17 cellular contexts compared by ENCODE assay signal in the genomic region with DNA sequence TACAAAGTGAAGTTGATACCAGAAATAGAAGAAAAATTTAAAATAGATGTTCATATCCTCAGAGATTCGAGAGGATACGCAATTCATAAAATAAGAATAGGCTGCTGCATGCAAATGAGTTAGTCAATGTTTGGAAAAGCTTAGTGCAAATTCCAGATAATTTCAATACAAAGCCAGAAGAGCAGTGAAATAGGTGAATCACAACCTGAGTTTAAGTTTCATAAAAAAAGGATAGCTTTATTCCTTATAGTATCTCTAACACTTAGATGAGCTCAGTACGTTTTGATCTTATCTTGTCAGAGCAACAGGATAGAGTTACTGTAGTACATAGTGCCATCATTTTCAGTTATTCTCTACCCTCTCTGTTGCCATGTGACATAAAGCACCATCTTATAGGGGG.
A peak's percentile ranks its signal among the peaks of the same experiment; 100 is the strongest.
DNase-seq lines count a peak whose midpoint lies in the region; ATAC-seq and TF ChIP-seq lines count a peak whose summit lies in the region.
"Had no signal": no experiment of that assay in that cellular context is flagged by ENCODE, and none has a peak within 500 bp of the region (broad histone marks: within the 10 kb centered on the region; RNA-seq: fewer than 3 reads in every experiment).

No MANE protein-coding gene starts in this region.

- peaks cover 10% of the 10 kb centered on the region for H3K9me3 Mint-ChIP-seq in Caco-2 (ENCODE audit: unreplicated experiment)

- TF ChIP-seq CTCF in RWPE2 (IDR thresholded peaks at IDR 0.05; ENCODE audit: poor library complexity, severe bottlenecking): no peak
- no peak for TF ChIP-seq CTCF in Caco-2 (IDR thresholded peaks at IDR 0.05; ENCODE audit: insufficient read depth in 1 of 2, low read depth in 1 of 2, low read length in 1 of 2, severe bottlenecking in 1 of 2, unreplicated experiment in 1 of 2)

- H3K4me1 Mint-ChIP-seq in Caco-2 (ENCODE audit: low read depth, unreplicated experiment): peaks cover 26% of the 10 kb centered on the region

- H3K27me3 ChIP-seq in RWPE2 (ENCODE audit: insufficient read depth, poor library complexity, severe bottlenecking) (no peaks in the 10 kb centered on the region), Caco-2 (replicated peaks; ENCODE audit: control insufficient read depth, insufficient read depth, low read length) (no peaks in the 10 kb centered on the region), H7 (ENCODE audit: control insufficient read depth, insufficient read depth, low read length) (no peaks in the 10 kb centered on the region)

- DNase-seq in DMS53 (lab: John Stamatoyannopoulos, UW) (peak; percentile 16), DMS53 treated with DMSO at 0.1 percent for 48 hours (lab: John Stamatoyannopoulos, UW; ENCODE audit: unreplicated experiment) (no peak), RWPE2 (ENCODE audit: low spot score) (no peak), Caco-2 (no peak), H7 (no peak)
- DNase-seq: AML-193; CD4-positive, alpha-beta T cell; GF-D8; GOT3; H9; IMR-90 had no signal

- H3K9me3 ChIP-seq in RWPE2 (ENCODE audit: severe bottlenecking): peaks cover 6% of the 10 kb centered on the region
- no peaks in the 10 kb centered on the region for H3K9me3 ChIP-seq in Caco-2
- H3K9me3 ChIP-seq: A549 had no signal

- no TSS peak for BruUV-seq in Caco-2 (replicated peaks; lab: Mats Ljungman, UMichigan)

- H3K4me3 ChIP-seq in RWPE2 (ENCODE audit: severe bottlenecking): no peak overlapping the region
- H3K4me3 ChIP-seq in Caco-2 (ENCODE audit: low read depth, low read length): no peak overlapping the region
- no peak overlapping the region for H3K4me3 ChIP-seq in H7 (ENCODE audit: insufficient read depth, low read depth, low read length)
- H3K4me3 ChIP-seq: A549, K562 had no signal

- H3K4me1 ChIP-seq in RWPE2 (ENCODE audit: insufficient read depth, poor library complexity, severe bottlenecking) (peaks cover 38% of the 10 kb centered on the region), Caco-2 (peaks cover 27% of the 10 kb centered on the region)
- H3K4me1 ChIP-seq: A549 had no signal

- no peaks in the 10 kb centered on the region for H3K27me3 Mint-ChIP-seq in Caco-2 (ENCODE audit: insufficient read depth, unreplicated experiment)
- H3K27me3 Mint-ChIP-seq: CD4-positive, alpha-beta T cell had no signal

- peak overlapping the region; percentile 71 for H3K27ac ChIP-seq in RWPE2 (ENCODE audit: poor library complexity, severe bottlenecking)
- H3K27ac ChIP-seq: 22Rv1, A549, C4-2B had no signal

- ATAC-seq in RWPE2 (ENCODE audit: low read depth) (peak; percentile 83), esophagus mucosa (peak; percentile 67), GM18520 (IDR thresholded peaks at IDR 0.05; ENCODE audit: unreplicated experiment) (no peak)
- ATAC-seq: A549, K562 had no signal

- intact Hi-C loops in Caco-2 (cut with micrococcal nuclease; ENCODE audit: unreplicated experiment): loop anchor here (10.0 kb wide), 1 partner anchor 385 kb away; no protein-coding TSS in a partner anchor

- CTCF ChIA-PET in Caco-2 (lab: Charles Lee): no interaction called here

- no peaks in the 10 kb centered on the region for H3K36me3 Mint-ChIP-seq in Caco-2 (ENCODE audit: insufficient read depth, unreplicated experiment)

- POLR2A ChIA-PET in Caco-2 (lab: Charles Lee): no interaction called here

- H3K4me3 Mint-ChIP-seq in Caco-2 (ENCODE audit: unreplicated experiment): no peak overlapping the region
- H3K4me3 Mint-ChIP-seq: CD4-positive, alpha-beta T cell; H9 had no signal

- no peak overlapping the region for H3K27ac Mint-ChIP-seq in Caco-2 (ENCODE audit: unreplicated experiment)
- H3K27ac Mint-ChIP-seq: CD4-positive, alpha-beta T cell; H9 had no signal

- peaks cover 5% of the 10 kb centered on the region for H3K36me3 ChIP-seq in RWPE2 (ENCODE audit: low read depth)
- H3K36me3 ChIP-seq in Caco-2 (ENCODE audit: control insufficient read depth, insufficient read depth, low read length): no peaks in the 10 kb centered on the region
- no peaks in the 10 kb centered on the region for H3K36me3 ChIP-seq in H7 (replicated peaks; ENCODE audit: control insufficient read depth, insufficient read depth, low read length)
